In the genomic region with DNA sequence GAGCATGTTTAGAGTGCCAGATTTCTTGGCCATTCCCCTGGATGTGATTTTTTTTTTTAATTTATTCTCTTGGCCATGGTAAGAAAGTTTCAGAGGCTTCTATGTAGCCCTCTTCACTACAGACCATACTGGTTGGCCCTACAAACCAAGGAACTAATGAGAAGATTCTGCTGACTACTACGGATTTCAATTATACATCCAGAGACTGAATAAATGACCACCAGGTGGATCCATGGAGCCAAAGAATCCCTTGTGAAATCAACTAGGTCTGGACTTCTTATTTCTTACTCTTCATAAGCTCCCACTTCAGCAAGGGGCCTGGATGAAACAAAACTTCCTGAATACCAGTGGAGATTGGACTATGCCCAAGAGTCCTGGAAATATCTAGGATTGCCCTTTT, we compare ENCODE assay signal across 14 cellular contexts. TPM values are rescaled to one million over a fixed set of nuclear protein-coding genes. Genes with fewer than 3 reads are reported as not detected.
DNase-seq lines count a peak whose midpoint lies in the region; ATAC-seq and TF ChIP-seq lines count a peak whose summit lies in the region.
"Had no signal": no experiment of that assay in that cellular context is flagged by ENCODE, and none has a peak within 500 bp of the region (broad histone marks: within the 10 kb centered on the region; RNA-seq: fewer than 3 reads in every experiment).

No MANE protein-coding gene starts in this region.

- no peaks in the 10 kb centered on the region for H3K23me2 ChIP-seq in H9 (ENCODE audit: insufficient read length, low read depth, low read length, poor library complexity, severe bottlenecking)

- H3K18ac ChIP-seq in H9 (ENCODE audit: insufficient read length, low read depth, low read length), result no peak overlapping the region

- no peaks in the 10 kb centered on the region; the same call in 1 of the 2 replicates for H3K27me3 Mint-ChIP-seq in H9 (ENCODE audit: low read depth)

- H3K9ac ChIP-seq in H9 (ENCODE audit: extremely low read depth, insufficient read length, low read length), result no peak overlapping the region

- H3K27ac Mint-ChIP-seq in H9, result no peak overlapping the region

- no peak overlapping the region for H3K23ac ChIP-seq in H9 (ENCODE audit: insufficient read length, low read depth, low read length)

- WGBS in H9 (ENCODE audit: extremely low coverage, insufficient read length, low lambda C conversion rate), result no CpG with 5 or more reads among the region's 1 CpG

- no peak overlapping the region for H4K91ac ChIP-seq in H9 (ENCODE audit: insufficient read length, low read depth, low read length)

- H3K79me1 ChIP-seq in H9 (ENCODE audit: insufficient read depth, low read depth, low read length, poor library complexity, severe bottlenecking), result no peaks in the 10 kb centered on the region

- no peak overlapping the region for H3K4me2 ChIP-seq in H9 (ENCODE audit: insufficient read depth, insufficient read length, low read length)

- CTCF ChIA-PET in RWPE1 (lab: Yijun Ruan, JAX), result interaction anchor here (0.6 to 1.4 kb wide), 5 partner anchors 12 to 976 kb away, joined by 3 to 4 read pairs (median 3); no protein-coding TSS in a partner anchor

- no peak overlapping the region for H4K8ac ChIP-seq in H9 (replicated peaks; ENCODE audit: insufficient read length, low read depth, low read length)

- no peaks in the 10 kb centered on the region for H3K4me1 ChIP-seq in H9 (ENCODE audit: insufficient read depth, low read length)
- H3K4me1 ChIP-seq: heart right ventricle had no signal

- no peak overlapping the region for H2BK5ac ChIP-seq in H9 (ENCODE audit: insufficient read length, low read length)

- no peak overlapping the region for H2BK120ac ChIP-seq in H9 (ENCODE audit: low read depth, low read length, poor library complexity, severe bottlenecking)

- no peak overlapping the region for H2BK15ac ChIP-seq in H9 (ENCODE audit: low read depth, low read length)

- H3K14ac ChIP-seq in H9 (ENCODE audit: insufficient read depth, low read length), result no peak overlapping the region

- TF ChIP-seq CTCF in AG09309 (IDR thresholded peaks at IDR 0.05; ENCODE audit: control insufficient read depth, insufficient read depth, low read depth, low read length, missing control alignments) (peak; percentile 26), H9 (conservative IDR thresholded peaks at IDR 0.05) (peak; percentile 37; the same call in 2 of the 3 replicates), RWPE1 (conservative IDR thresholded peaks at IDR 0.05; ENCODE audit: low read depth) (no peak), fibroblast of pulmonary artery (IDR thresholded peaks at IDR 0.05; ENCODE audit: low read length, missing control alignments) (peak; percentile 29)

- no peak overlapping the region for H4K5ac ChIP-seq in H9 (ENCODE audit: insufficient read length, low read depth, low read length)

- H3K4me1 Mint-ChIP-seq in H9, result no peaks in the 10 kb centered on the region; a peak in 2 of 4 replicates

- H3K27me3 ChIP-seq in H9 (ENCODE audit: insufficient read depth, low read length), result no peaks in the 10 kb centered on the region
- H3K27me3 ChIP-seq: heart right ventricle had no signal

- in situ Hi-C loops in G401 (cut with HindIII; ENCODE audit: low sequenced_read_pairs), result no loop called here

- H3K36me3 Mint-ChIP-seq in H9 (ENCODE audit: insufficient read depth in 1 of 3, low read depth in 3 of 3), result peaks cover 0 to 3% (median 2%) of the 10 kb centered on the region in 3 experiments; a peak in 2 of 7 replicates

- no peaks in the 10 kb centered on the region for H3K9me3 ChIP-seq in H9 (ENCODE audit: control insufficient read depth, low read depth, low read length)
- H3K9me3 ChIP-seq: heart right ventricle had no signal

- DNase-seq in AG09309 (ENCODE audit: low read depth), result no peak
- DNase-seq in H9, result no peak
- peak; percentile 19 for DNase-seq in RWPE1 (ENCODE audit: low spot score)
- peak; percentile 32 for DNase-seq in fibroblast of pulmonary artery (ENCODE audit: low read depth)
- no peak for DNase-seq in G401 (ENCODE audit: low spot score)
- DNase-seq in activated CD4-positive, alpha-beta T cell treated with anti-CD3 and anti-CD28 coated beads for 1 hour, result no peak
- no peak for DNase-seq in ureter (ENCODE audit: low spot score)
- DNase-seq: anterior cingulate cortex; effector CD8-positive, alpha-beta T cell; heart right ventricle; stimulated activated CD4-positive, alpha-beta T cell treated with anti-CD3 and anti-CD28 coated beads, Interleukin-4, amount 100 ng/mL, for 24 hours; stimulated activated naive CD8-positive, alpha-beta T cell treated with anti-CD3 and anti-CD28 coated beads, Interleukin-15, Interleukin-2, amounts not matched to agents 100 U/mL and 50 U/mL, for 24 hours had no signal

- H3K79me2 ChIP-seq in H9 (ENCODE audit: insufficient read depth, low read length), result no peaks in the 10 kb centered on the region

- no peak overlapping the region for H3T11ph ChIP-seq in H9 (ENCODE audit: low read length)

- no peak overlapping the region for H2BK20ac ChIP-seq in H9 (ENCODE audit: low read depth, low read length, poor library complexity, severe bottlenecking)

- H3K27ac ChIP-seq in H9 (ENCODE audit: insufficient read length, low read depth, low read length), result no peak overlapping the region
- H3K27ac ChIP-seq in RWPE1, result no peak overlapping the region
- H3K27ac ChIP-seq: heart right ventricle had no signal

- no peak overlapping the region for H2BK12ac ChIP-seq in H9 (ENCODE audit: insufficient read length, low read depth, low read length)

- no peak for ATAC-seq in HG03457 (IDR thresholded peaks at IDR 0.05; ENCODE audit: unreplicated experiment)
- ATAC-seq: heart right ventricle; Right ventricle myocardium inferior; stimulated activated naive CD8-positive, alpha-beta T cell treated with anti-CD3 and anti-CD28 coated beads, Interleukin-15, Interleukin-2, amounts not matched to agents 100 U/mL and 50 U/mL, for 24 hours had no signal

- H3K4me3 Mint-ChIP-seq in H9, result no peak overlapping the region

- POLR2A ChIA-PET in RWPE1 (lab: Yijun Ruan, JAX; ENCODE audit: low non-redundant PET), result no interaction called here

- H3K56ac ChIP-seq in H9 (ENCODE audit: insufficient read length, low read depth, low read length), result no peak overlapping the region

- H2AK5ac ChIP-seq in H9 (ENCODE audit: insufficient read length, low read length), result no peak overlapping the region

- H3K4me3 ChIP-seq in AG09309 (ENCODE audit: control insufficient read depth, low read depth, low read length) (no peak overlapping the region), fibroblast of pulmonary artery (replicated peaks; ENCODE audit: low read depth, low read length) (no peak overlapping the region)
- H3K4me3 ChIP-seq: heart right ventricle had no signal

- H3K9me3 Mint-ChIP-seq in H9, result no peaks in the 10 kb centered on the region

- H2AFZ ChIP-seq in H9 (ENCODE audit: low read length), result no peak overlapping the region

- H3K4ac ChIP-seq in H9 (ENCODE audit: low read depth, low read length), result no peak overlapping the region

- H4K20me1 ChIP-seq in H9 (ENCODE audit: control insufficient read depth, insufficient read depth, insufficient read length), result no peaks in the 10 kb centered on the region

RNA-seq across cellular contexts. Expression of a gene that starts 27.6 kb away (rescaled TPM):
- total RNA-seq in H9 (2021) (42.2 and 45.0 TPM in 2 replicates), ureter (20.8 TPM)
- 39.0 and 41.5 TPM in 2 replicates for total RNA-seq in G401 (2014; rRNA removed; shearing (Covaris generic))

Comparison
In these comparisons a context has a peak if more than half of its experiments do, and no peak if none do; other contexts are left out.
1. DNase-seq: peak in RWPE1 (single experiment) and fibroblast of pulmonary artery (single experiment); none in AG09309 (single experiment), H9 (single experiment), G401 (single experiment), activated CD4-positive, alpha-beta T cell treated with anti-CD3 and anti-CD28 coated beads for 1 hour (single experiment) and ureter (single experiment).